21 cellular contexts compared by ENCODE assay signal in genomic region chr13:42076309-42076713, GRCh38. TPM values are rescaled to one million over a fixed set of nuclear protein-coding genes. Genes with fewer than 3 reads are reported as not detected.
DNase-seq lines count a peak whose midpoint lies in the region; ATAC-seq and TF ChIP-seq lines count a peak whose summit lies in the region.
"Had no signal": no experiment of that assay in that cellular context is flagged by ENCODE, and none has a peak within 500 bp of the region (broad histone marks: within the 10 kb centered on the region; RNA-seq: fewer than 3 reads in every experiment).

No MANE protein-coding gene starts in this region.

- H4K20me1 ChIP-seq in KMS-11 (ENCODE audit: insufficient read depth): no peaks in the 10 kb centered on the region
- no peaks in the 10 kb centered on the region for H4K20me1 ChIP-seq in hepatocyte (ENCODE audit: insufficient read depth, poor library complexity, severe bottlenecking)

- no peak overlapping the region for H2AFZ ChIP-seq in KMS-11 (ENCODE audit: low read depth)
- H2AFZ ChIP-seq in hepatocyte: no peak overlapping the region

- DNase-seq in AG10803 (ENCODE audit: low read depth) (peak; percentile 9), chondrocyte (ENCODE audit: low spot score) (no peak), hepatocyte (ENCODE audit: low spot score) (no peak), T-helper 1 cell (no peak)
- DNase-seq: 8988T; BE2C; Caco-2; CD4-positive, CD25-positive, alpha-beta regulatory T cell; GF-D8; HFFc6; KG1; NCI-H187; NCI-H2107; NCI-H2227 treated with DMSO at 0.1 percent for 48 hours; NCI-H524 had no signal

- H3K36me3 ChIP-seq in KMS-11 (ENCODE audit: insufficient read depth) (no peaks in the 10 kb centered on the region), hepatocyte (replicated peaks; ENCODE audit: insufficient read depth, low read depth) (no peaks in the 10 kb centered on the region)
- H3K36me3 ChIP-seq: BE2C had no signal

- peaks cover 42% of the 10 kb centered on the region for H3K4me1 Mint-ChIP-seq in chondrocyte (ENCODE audit: low read depth)

- H3K9me2 ChIP-seq in hepatocyte (replicated peaks; ENCODE audit: insufficient read depth): no peaks in the 10 kb centered on the region

- no peaks in the 10 kb centered on the region for H3K9me3 Mint-ChIP-seq in chondrocyte (ENCODE audit: low read depth)
- H3K9me3 Mint-ChIP-seq: CD4-positive, CD25-positive, alpha-beta regulatory T cell; HFFc6 had no signal

- TF ChIP-seq CTCF in AG10803 (conservative IDR thresholded peaks at IDR 0.05; ENCODE audit: low read length): no peak
- no peak for TF ChIP-seq CTCF in KMS-11 (conservative IDR thresholded peaks at IDR 0.05; ENCODE audit: low read depth, low read length)
- TF ChIP-seq CTCF in chondrocyte (IDR thresholded peaks at IDR 0.05): no peak
- no peak for TF ChIP-seq CTCF in hepatocyte (IDR thresholded peaks at IDR 0.05; ENCODE audit: poor library complexity)

- H3K27me3 Mint-ChIP-seq in chondrocyte (ENCODE audit: low read depth): no peaks in the 10 kb centered on the region
- H3K27me3 Mint-ChIP-seq: CD4-positive, CD25-positive, alpha-beta regulatory T cell had no signal

- no peak overlapping the region for H3K4me3 ChIP-seq in AG10803 (ENCODE audit: low read length)
- no peak overlapping the region for H3K4me3 ChIP-seq in KMS-11 (IDR thresholded peaks at IDR 0.05; ENCODE audit: insufficient read depth, low read depth, low read length)
- H3K4me3 ChIP-seq in hepatocyte: no peak overlapping the region
- H3K4me3 ChIP-seq: SJSA1 had no signal

- peak overlapping the region; percentile 78 for H3K27ac Mint-ChIP-seq in chondrocyte (ENCODE audit: unreplicated experiment)
- H3K27ac Mint-ChIP-seq: CD4-positive, CD25-positive, alpha-beta regulatory T cell; HFFc6 had no signal

- H3K36me3 Mint-ChIP-seq in chondrocyte (ENCODE audit: low read depth): no peaks in the 10 kb centered on the region
- H3K36me3 Mint-ChIP-seq: CD4-positive, CD25-positive, alpha-beta regulatory T cell had no signal

- H3K4me1 ChIP-seq in KMS-11 (ENCODE audit: low read depth, poor library complexity, severe bottlenecking) (peaks cover 54% of the 10 kb centered on the region), hepatocyte (ENCODE audit: insufficient read depth) (peaks cover 10% of the 10 kb centered on the region)
- H3K4me1 ChIP-seq: BE2C, Caco-2, SJSA1 had no signal

- no peaks in the 10 kb centered on the region for H3K27me3 ChIP-seq in KMS-11 (ENCODE audit: insufficient read depth, low read depth)
- no peaks in the 10 kb centered on the region for H3K27me3 ChIP-seq in hepatocyte
- H3K27me3 ChIP-seq: BE2C, SJSA1 had no signal

- H3K9ac ChIP-seq in KMS-11: no peak overlapping the region

- H3K27ac ChIP-seq in KMS-11 (peak overlapping the region; percentile 4; the same call in 1 of the 2 replicates), hepatocyte (no peak overlapping the region)
- H3K27ac ChIP-seq: SJSA1 had no signal

- H3K79me2 ChIP-seq in KMS-11 (ENCODE audit: insufficient read depth, low read depth) (peaks cover 20% of the 10 kb centered on the region; the same call in 1 of the 2 replicates), hepatocyte (no peaks in the 10 kb centered on the region)

- WGBS in hepatocyte (ENCODE audit: low lambda C conversion rate, missing lambda C conversion rate): 37% methylated on average over 3 of the region's 3 CpGs

- no peak overlapping the region for H3K4me3 Mint-ChIP-seq in chondrocyte (ENCODE audit: unreplicated experiment)
- H3K4me3 Mint-ChIP-seq: CD4-positive, CD25-positive, alpha-beta regulatory T cell; HFFc6 had no signal

- ATAC-seq in GM21737 (IDR thresholded peaks at IDR 0.05; ENCODE audit: unreplicated experiment): no peak
- ATAC-seq in GM19035 (IDR thresholded peaks at IDR 0.05; ENCODE audit: unreplicated experiment): no peak
- no peak for ATAC-seq in GM18867 (IDR thresholded peaks at IDR 0.05; ENCODE audit: unreplicated experiment)
- ATAC-seq: HepG2 had no signal

- 0 out of 2 replicates have a peak overlapping the region, but pooled peaks have one; percentile 0 for H3K4me2 ChIP-seq in KMS-11
- H3K4me2 ChIP-seq in hepatocyte: peak overlapping the region; percentile 16

- no peaks in the 10 kb centered on the region for H3K9me3 ChIP-seq in hepatocyte (ENCODE audit: low read depth)
- H3K9me3 ChIP-seq: BE2C, Caco-2, SJSA1 had no signal

RNA-seq across cellular contexts. Expression of gene DGKH, which starts 27.9 kb away (rescaled TPM):
- total RNA-seq in chondrocyte (10.9 to 14.7 TPM (median 14.0 TPM) in 3 replicates), hepatocyte (7.2 and 8.5 TPM in 2 replicates)
- 3.6 and 4.8 TPM in 2 replicates for polyA plus RNA-seq in hepatocyte
